ENCODE assay signal across 8 cellular contexts in the genomic region with DNA sequence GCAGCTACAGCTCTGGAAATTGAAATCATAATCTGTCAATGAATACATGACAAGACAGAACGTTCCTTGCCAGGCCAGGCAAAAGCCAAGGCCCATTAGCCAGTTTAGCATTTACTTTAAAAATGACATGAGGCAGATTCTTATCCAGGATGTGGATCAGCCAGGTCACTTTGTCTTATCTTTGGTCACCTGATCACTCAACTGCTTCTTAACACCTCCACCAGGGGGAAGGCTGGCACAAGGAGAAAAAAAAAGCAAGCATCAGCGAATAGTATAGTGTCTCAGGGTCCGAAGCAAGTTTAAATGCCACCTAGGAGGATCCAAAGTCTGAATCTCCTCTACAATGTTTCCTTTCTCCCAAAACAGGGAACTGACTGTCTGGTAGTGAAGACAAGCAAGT. TPM values are rescaled to one million over a fixed set of nuclear protein-coding genes. Genes with fewer than 3 reads are reported as not detected.
DNase-seq lines count a peak whose midpoint lies in the region; ATAC-seq, FAIRE-seq and TF ChIP-seq lines count a peak whose summit lies in the region.

No MANE protein-coding gene starts in this region.

- H3K4me1 Mint-ChIP-seq in activated CD4-positive, alpha-beta T cell treated with anti-CD3 and anti-CD28 coated beads, Interleukin-2, amount 10 ng/mL, durations not matched to agents 24 days and 14 days: no peaks in the 10 kb centered on the region

- H3K4me3 Mint-ChIP-seq in activated CD4-positive, alpha-beta T cell treated with anti-CD3 and anti-CD28 coated beads, Interleukin-2, amount 10 ng/mL, durations not matched to agents 24 days and 14 days: no peak overlapping the region

- peaks cover 8% of the 10 kb centered on the region for H3K27me3 Mint-ChIP-seq in activated CD4-positive, alpha-beta T cell treated with anti-CD3 and anti-CD28 coated beads, Interleukin-2, amount 10 ng/mL, durations not matched to agents 24 days and 14 days

- FAIRE-seq in GM18507 (lab: Jason Lieb, UNC): peak; percentile 60

- no peak overlapping the region for H3K4me3 ChIP-seq in LNCaP clone FGC (ENCODE audit: low read depth, low read length)
- H3K4me3 ChIP-seq in kidney epithelial cell (ENCODE audit: low read depth, low read length): no peak overlapping the region

- no peaks in the 10 kb centered on the region for H3K36me3 Mint-ChIP-seq in activated CD4-positive, alpha-beta T cell treated with anti-CD3 and anti-CD28 coated beads, Interleukin-2, amount 10 ng/mL, durations not matched to agents 24 days and 14 days (ENCODE audit: low read depth)

- ATAC-seq in left ventricle myocardium superior: no peak
- ATAC-seq in HG03439 (IDR thresholded peaks at IDR 0.05; ENCODE audit: unreplicated experiment): no peak

- TF ChIP-seq CTCF in AG09319 (IDR thresholded peaks at IDR 0.05; ENCODE audit: low read depth, low read length) (peak; percentile 18), LNCaP clone FGC (IDR thresholded peaks at IDR 0.05; ENCODE audit: control insufficient read depth, extremely low read depth, insufficient read depth) (peak; percentile 48), kidney epithelial cell (IDR thresholded peaks at IDR 0.05; ENCODE audit: insufficient read depth, low read length, poor library complexity, severe bottlenecking) (peak; percentile 24)

- DNase-seq in AG09319 (ENCODE audit: extremely low read depth, low read depth) (no peak), GM18507 (ENCODE audit: extremely low spot score, insufficient read length, low read depth) (no peak), LNCaP clone FGC (ENCODE audit: low read depth) (peak; percentile 26), kidney epithelial cell (ENCODE audit: low read depth) (no peak), left ventricle myocardium superior (no peak), NK-92 (lab: John Stamatoyannopoulos, UW; ENCODE audit: unreplicated experiment) (no peak)
- peak; percentile 74 for DNase-seq in activated CD4-positive, alpha-beta T cell treated with anti-CD3 and anti-CD28 coated beads, Interleukin-2, amount 10 ng/mL, durations not matched to agents 24 days and 14 days

- no peaks in the 10 kb centered on the region for H3K9me3 Mint-ChIP-seq in activated CD4-positive, alpha-beta T cell treated with anti-CD3 and anti-CD28 coated beads, Interleukin-2, amount 10 ng/mL, durations not matched to agents 24 days and 14 days

- H3K27ac Mint-ChIP-seq in activated CD4-positive, alpha-beta T cell treated with anti-CD3 and anti-CD28 coated beads, Interleukin-2, amount 10 ng/mL, durations not matched to agents 24 days and 14 days: no peak overlapping the region

- intact Hi-C loops in activated CD4-positive, alpha-beta T cell treated with anti-CD3 and anti-CD28 coated beads, Interleukin-2, amount 10 ng/mL, durations not matched to agents 24 days and 14 days (cut with micrococcal nuclease): loop anchor here (5.0 kb wide), 2 partner anchors 77 to 97 kb away; no protein-coding TSS in a partner anchor
- intact Hi-C loops in left ventricle myocardium superior (cut with micrococcal nuclease): no loop called here

- no peaks in the 10 kb centered on the region for H3K36me3 ChIP-seq in kidney epithelial cell (ENCODE audit: control insufficient read depth, insufficient read depth, low read length)

- H3K27me3 ChIP-seq in kidney epithelial cell (ENCODE audit: control insufficient read depth, insufficient read depth, low read length): no peaks in the 10 kb centered on the region

RNA-seq across cellular contexts. Expression of a gene that starts 18.8 kb away (rescaled TPM):
- total RNA-seq in activated CD4-positive, alpha-beta T cell treated with anti-CD3 and anti-CD28 coated beads, Interleukin-2, amount 10 ng/mL, durations not matched to agents 24 days and 14 days: not detected in 2 replicates
- total RNA-seq in kidney epithelial cell (not detected in 2 replicates), left ventricle myocardium superior (not detected)

Comparison
In these comparisons a context has a peak if more than half of its experiments do, and no peak if none do; other contexts are left out.
1. DNase-seq: peak in LNCaP clone FGC (single experiment) and activated CD4-positive, alpha-beta T cell treated with anti-CD3 and anti-CD28 coated beads, Interleukin-2, amount 10 ng/mL, durations not matched to agents 24 days and 14 days (single experiment); none in AG09319 (single experiment), GM18507 (single experiment), kidney epithelial cell (single experiment), left ventricle myocardium superior (single experiment) and NK-92 (single experiment).
2. Peak in every context shown above with its lines, with median percentiles within 50 percentile points of each other: CTCF ChIP-seq.